ENCODE assay signal across 1 cellular context in the genomic region with DNA sequence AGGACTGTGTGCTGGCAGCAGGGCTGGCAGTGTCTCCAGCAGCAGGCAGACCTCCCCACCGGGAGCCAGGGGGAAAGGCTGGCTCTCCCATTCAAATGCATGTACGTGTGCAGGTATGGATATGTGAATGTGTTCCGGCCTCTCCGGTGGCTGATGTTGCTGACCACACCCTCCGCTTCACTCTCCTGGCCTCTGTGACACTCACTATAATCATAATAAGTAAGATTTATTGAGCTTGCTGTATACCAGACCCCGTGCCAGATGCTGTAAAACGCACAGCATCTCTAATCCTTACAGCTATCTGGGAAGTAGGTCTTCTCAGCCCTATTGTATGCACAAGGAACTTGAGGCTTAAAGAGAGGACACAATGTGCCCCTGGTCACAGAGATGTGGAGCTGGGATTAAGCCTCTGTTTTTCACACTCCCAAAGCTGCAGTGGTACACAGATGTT.
TF ChIP-seq lines count a peak whose summit lies in the region.

No MANE protein-coding gene starts in this region.

TF ChIP-seq in IMR-90, 13 proteins besides CTCF, POLR2A, EP300 and RAD21:
- no peak for TF ChIP-seq RFX5 (IDR thresholded peaks at IDR 0.05; ENCODE audit: low read depth, low read length)
- no peak for TF ChIP-seq CEBPB (IDR thresholded peaks at IDR 0.05; ENCODE audit: low read depth, low read length)
- TF ChIP-seq MAZ (IDR thresholded peaks at IDR 0.05; ENCODE audit: borderline replicate concordance, low read depth, low read length) = no peak
